Comparison of ENCODE assay signal across 8 cellular contexts in genomic region chr17:57849874-57850754, GRCh38. TPM values are rescaled to one million over a fixed set of nuclear protein-coding genes. Genes with fewer than 3 reads are reported as not detected.
DNase-seq lines count a peak whose midpoint lies in the region; ATAC-seq and TF ChIP-seq lines count a peak whose summit lies in the region.

Gene MRPS23 (minus strand): TSS chr17:57850044. CDS start chr17:57850010, 34 bp downstream.

- H3K36me3 ChIP-seq in DND-41 (ENCODE audit: insufficient read depth, low read length) (peaks cover 29% of the 10 kb centered on the region), GM23248 (ENCODE audit: low read depth) (peaks cover 7% of the 10 kb centered on the region; the same call in 1 of the 2 replicates)
- peaks cover 0 to 14% (median 0%) of the 10 kb centered on the region in 3 experiments for H3K36me3 ChIP-seq in naive thymus-derived CD4-positive, alpha-beta T cell (ENCODE audit: control insufficient read depth in 2 of 3, insufficient read depth in 3 of 3, low read length in 3 of 3)

- peak within 1 kb of the TSS; percentile 99 for H3K4me3 Mint-ChIP-seq in activated T-helper 1 cell treated with anti-CD3 and anti-CD28 coated beads, Interleukin-12 subunit alpha, Interleukin-12 subunit beta, Interleukin-2, Interleukin-4 antibody, amounts not matched to agents 30 ng/mL and 10 ng/mL and 1 ng/mL, durations not matched to agents 14 hours and 24 hours and 36 hours
- H3K4me3 Mint-ChIP-seq in naive thymus-derived CD4-positive, alpha-beta T cell: peak within 1 kb of the TSS; percentile 92 to 100 (median 99)
- H3K4me3 Mint-ChIP-seq in stimulated activated naive B cell treated with anti-CD40 and anti-IgM and Interleukin-4, amounts not matched to agents 10 μg/mL and 1 μg/mL and 100 μg/mL, for 72 hours: peak within 1 kb of the TSS; percentile 89 to 92

- no peaks in the 10 kb centered on the region for H3K9me2 ChIP-seq in GM23248 (ENCODE audit: insufficient read depth)

- H4K20me1 ChIP-seq in DND-41 (ENCODE audit: insufficient read depth, low read length) (peaks cover 3% of the 10 kb centered on the region; the same call in 1 of the 2 replicates), GM23248 (ENCODE audit: insufficient read depth) (no peaks in the 10 kb centered on the region)

- WGBS in GM23248 (ENCODE audit: low coverage in 1 of 2, low lambda C conversion rate in 2 of 2, missing lambda C conversion rate in 2 of 2), 2 experiments: 0 to 1% methylated on average over 54 to 57 of the region's 57 CpGs

- H3K27ac ChIP-seq in DND-41 (ENCODE audit: low read length) (peak within 1 kb of the TSS; percentile 75), GM23248 (peak within 1 kb of the TSS; percentile 83)
- peak within 1 kb of the TSS; percentile 86 for H3K27ac ChIP-seq in naive thymus-derived CD4-positive, alpha-beta T cell (ENCODE audit: low read depth, low read length)

- peaks cover 18% of the 10 kb centered on the region for H3K4me1 Mint-ChIP-seq in activated T-helper 1 cell treated with anti-CD3 and anti-CD28 coated beads, Interleukin-12 subunit alpha, Interleukin-12 subunit beta, Interleukin-2, Interleukin-4 antibody, amounts not matched to agents 30 ng/mL and 10 ng/mL and 1 ng/mL, durations not matched to agents 14 hours and 24 hours and 36 hours (ENCODE audit: low read depth)
- H3K4me1 Mint-ChIP-seq in naive thymus-derived CD4-positive, alpha-beta T cell: peaks cover 24 to 61% (median 49%) of the 10 kb centered on the region in 7 donors
- peaks cover 15 to 36% of the 10 kb centered on the region in 2 donors for H3K4me1 Mint-ChIP-seq in stimulated activated naive B cell treated with anti-CD40 and anti-IgM and Interleukin-4, amounts not matched to agents 10 μg/mL and 1 μg/mL and 100 μg/mL, for 72 hours

- H3K79me2 ChIP-seq in DND-41 (ENCODE audit: insufficient read depth, low read length): peaks cover 46% of the 10 kb centered on the region
- H3K79me2 ChIP-seq in GM23248 (ENCODE audit: insufficient read depth): peaks cover 38% of the 10 kb centered on the region

- H3K27me3 Mint-ChIP-seq in activated T-helper 1 cell treated with anti-CD3 and anti-CD28 coated beads, Interleukin-12 subunit alpha, Interleukin-12 subunit beta, Interleukin-2, Interleukin-4 antibody, amounts not matched to agents 30 ng/mL and 10 ng/mL and 1 ng/mL, durations not matched to agents 14 hours and 24 hours and 36 hours (ENCODE audit: insufficient read depth): no peaks in the 10 kb centered on the region
- no peaks in the 10 kb centered on the region for H3K27me3 Mint-ChIP-seq in naive thymus-derived CD4-positive, alpha-beta T cell
- H3K27me3 Mint-ChIP-seq in stimulated activated naive B cell treated with anti-CD40 and anti-IgM and Interleukin-4, amounts not matched to agents 10 μg/mL and 1 μg/mL and 100 μg/mL, for 72 hours: no peaks in the 10 kb centered on the region

- no peaks in the 10 kb centered on the region for H3K9me3 ChIP-seq in DND-41 (ENCODE audit: insufficient read depth, low read length, severe bottlenecking)
- H3K9me3 ChIP-seq in GM23248 (ENCODE audit: low read depth): no peaks in the 10 kb centered on the region
- H3K9me3 ChIP-seq in naive thymus-derived CD4-positive, alpha-beta T cell (ENCODE audit: control insufficient read depth in 2 of 3, low read length in 3 of 3): no peaks in the 10 kb centered on the region

- H3K36me3 Mint-ChIP-seq in activated T-helper 1 cell treated with anti-CD3 and anti-CD28 coated beads, Interleukin-12 subunit alpha, Interleukin-12 subunit beta, Interleukin-2, Interleukin-4 antibody, amounts not matched to agents 30 ng/mL and 10 ng/mL and 1 ng/mL, durations not matched to agents 14 hours and 24 hours and 36 hours (ENCODE audit: low read depth): peaks cover 18% of the 10 kb centered on the region
- peaks cover 0 to 17% (median 4%) of the 10 kb centered on the region in 5 donors for H3K36me3 Mint-ChIP-seq in naive thymus-derived CD4-positive, alpha-beta T cell
- H3K36me3 Mint-ChIP-seq in stimulated activated naive B cell treated with anti-CD40 and anti-IgM and Interleukin-4, amounts not matched to agents 10 μg/mL and 1 μg/mL and 100 μg/mL, for 72 hours: peaks cover 7 to 18% of the 10 kb centered on the region in 2 donors

- no peaks in the 10 kb centered on the region for H3K27me3 ChIP-seq in DND-41 (ENCODE audit: insufficient read depth, low read length, poor library complexity)
- H3K27me3 ChIP-seq in GM23248 (replicated peaks; ENCODE audit: insufficient read depth): no peaks in the 10 kb centered on the region
- no peaks in the 10 kb centered on the region for H3K27me3 ChIP-seq in naive thymus-derived CD4-positive, alpha-beta T cell (ENCODE audit: control insufficient read depth in 2 of 2, insufficient read depth in 2 of 2, low read length in 2 of 2)

- in situ Hi-C loops in GM23248 (cut with MboI): loop anchor here (5.0 kb wide), 1 partner anchor 147 kb away; no protein-coding TSS in a partner anchor

- H2AFZ ChIP-seq in DND-41 (ENCODE audit: low read depth, low read length) (peak within 1 kb of the TSS; percentile 80), GM23248 (peak within 1 kb of the TSS; percentile 98)

- no peaks in the 10 kb centered on the region for H3K9me3 Mint-ChIP-seq in activated T-helper 1 cell treated with anti-CD3 and anti-CD28 coated beads, Interleukin-12 subunit alpha, Interleukin-12 subunit beta, Interleukin-2, Interleukin-4 antibody, amounts not matched to agents 30 ng/mL and 10 ng/mL and 1 ng/mL, durations not matched to agents 14 hours and 24 hours and 36 hours
- peaks cover 0 to 2% (median 0%) of the 10 kb centered on the region in 11 donors for H3K9me3 Mint-ChIP-seq in naive thymus-derived CD4-positive, alpha-beta T cell
- H3K9me3 Mint-ChIP-seq in stimulated activated naive B cell treated with anti-CD40 and anti-IgM and Interleukin-4, amounts not matched to agents 10 μg/mL and 1 μg/mL and 100 μg/mL, for 72 hours: no peaks in the 10 kb centered on the region

- H3K4me2 ChIP-seq in DND-41 (ENCODE audit: insufficient read depth, low read length): peak within 1 kb of the TSS; percentile 96
- H3K4me2 ChIP-seq in GM23248 (ENCODE audit: unreplicated experiment): peak within 1 kb of the TSS; percentile 98

- H3K4me1 ChIP-seq in DND-41 (ENCODE audit: insufficient read depth, low read length) (peaks cover 34% of the 10 kb centered on the region), GM23248 (ENCODE audit: insufficient read depth) (peaks cover 14% of the 10 kb centered on the region)
- peaks cover 20 to 27% of the 10 kb centered on the region in 2 donors for H3K4me1 ChIP-seq in naive thymus-derived CD4-positive, alpha-beta T cell (ENCODE audit: control insufficient read depth in 2 of 2, insufficient read depth in 2 of 2, low read length in 2 of 2)

- H3K27ac Mint-ChIP-seq in activated T-helper 1 cell treated with anti-CD3 and anti-CD28 coated beads, Interleukin-12 subunit alpha, Interleukin-12 subunit beta, Interleukin-2, Interleukin-4 antibody, amounts not matched to agents 30 ng/mL and 10 ng/mL and 1 ng/mL, durations not matched to agents 14 hours and 24 hours and 36 hours: peak within 1 kb of the TSS; percentile 99
- peak within 1 kb of the TSS; percentile 97 to 100 (median 100) for H3K27ac Mint-ChIP-seq in naive thymus-derived CD4-positive, alpha-beta T cell
- peak within 1 kb of the TSS; percentile 96 for H3K27ac Mint-ChIP-seq in stimulated activated naive B cell treated with anti-CD40 and anti-IgM and Interleukin-4, amounts not matched to agents 10 μg/mL and 1 μg/mL and 100 μg/mL, for 72 hours

- H3K9ac ChIP-seq in DND-41 (ENCODE audit: low read depth, low read length): peak within 1 kb of the TSS; percentile 64
- peak within 1 kb of the TSS; percentile 90 for H3K9ac ChIP-seq in GM23248

- CTCF ChIA-PET in naive thymus-derived CD4-positive, alpha-beta T cell (lab: Charles Lee): interaction anchor here (1.0 to 3.0 kb wide), 5 partner anchors 11 to 721 kb away, joined by 3 to 14 read pairs (median 3); no protein-coding TSS in a partner anchor

- intact Hi-C loops in activated T-helper 1 cell treated with anti-CD3 and anti-CD28 coated beads, Interleukin-12 subunit alpha, Interleukin-12 subunit beta, Interleukin-2, Interleukin-4 antibody, amounts not matched to agents 30 ng/mL and 10 ng/mL and 1 ng/mL, durations not matched to agents 14 hours and 24 hours and 36 hours (cut with micrococcal nuclease): loop anchor here (1.0 to 5.0 kb wide), 9 partner anchors 138 to 1018 kb away; partner anchors contain the start of genes AKAP1, C17orf67, DGKE and DYNLL2
- intact Hi-C loops in naive thymus-derived CD4-positive, alpha-beta T cell (cut with micrococcal nuclease): loop anchor here (1.0 to 10.0 kb wide), 17 partner anchors 24 to 1857 kb away; partner anchors contain the start of genes AKAP1 (in 2 of the 2), C17orf67 (in 2 of the 2), DYNLL2 (in 2 of the 2) and SRSF1 (in 2 of the 2)

- DNase-seq in DND-41 (peak; percentile 98), GM23248 (peak; percentile 100), Kasumi-1 (lab: John Stamatoyannopoulos, UW) (peak; percentile 96 to 97), RPMI7951 (ENCODE audit: low read depth) (peak; percentile 97), fibroblast of gingiva (ENCODE audit: low read depth) (peak; percentile 99)
- DNase-seq in activated T-helper 1 cell treated with anti-CD3 and anti-CD28 coated beads, Interleukin-12 subunit alpha, Interleukin-12 subunit beta, Interleukin-2, Interleukin-4 antibody, amounts not matched to agents 30 ng/mL and 10 ng/mL and 1 ng/mL, durations not matched to agents 14 hours and 24 hours and 36 hours (ENCODE audit: low spot score): peak; percentile 96
- DNase-seq in naive thymus-derived CD4-positive, alpha-beta T cell: peak; percentile 85 to 98 (median 94)
- peak; percentile 98 for DNase-seq in stimulated activated naive B cell treated with anti-CD40 and anti-IgM and Interleukin-4, amounts not matched to agents 10 μg/mL and 1 μg/mL and 100 μg/mL, for 72 hours

- peak within 1 kb of the TSS; percentile 75 to 85 for H3K4me3 ChIP-seq in DND-41 (ENCODE audit: low read depth in 1 of 2, low read length in 2 of 2)
- peak within 1 kb of the TSS; percentile 99 for H3K4me3 ChIP-seq in GM23248
- peak within 1 kb of the TSS; percentile 88 for H3K4me3 ChIP-seq in naive thymus-derived CD4-positive, alpha-beta T cell (ENCODE audit: low read length)

- peak; percentile 92 for ATAC-seq in DND-41 (ENCODE audit: insufficient read depth, low read depth)
- ATAC-seq in naive thymus-derived CD4-positive, alpha-beta T cell: peak; percentile 99
- peak; percentile 94 to 95 for ATAC-seq in stimulated activated naive B cell treated with anti-CD40 and anti-IgM and Interleukin-4, amounts not matched to agents 10 μg/mL and 1 μg/mL and 100 μg/mL, for 72 hours (replicated peaks)

- no peak for TF ChIP-seq CTCF in DND-41 (IDR thresholded peaks at IDR 0.05; ENCODE audit: borderline replicate concordance, extremely low read depth, low read length, poor library complexity, severe bottlenecking)

- H3F3A ChIP-seq in GM23248 (ENCODE audit: insufficient read depth): peaks cover 15% of the 10 kb centered on the region

- POLR2A ChIA-PET in naive thymus-derived CD4-positive, alpha-beta T cell (lab: Charles Lee): interaction anchor here (0.7 to 4.5 kb wide), 19 partner anchors 9 to 1247 kb away, joined by 3 to 40 read pairs (median 4); partner anchors contain the start of genes AKAP1, DYNLL2, MKS1 and SRSF1

RNA-seq across cellular contexts. Expression of gene MRPS23, which starts in this region (rescaled TPM):
- total RNA-seq in GM23248 (2014; rRNA removed; shearing (Covaris generic)): 24.8 and 33.4 TPM in 2 replicates
- polyA plus RNA-seq in GM23248 (2016; fragmentation: Nextera tagmentation; extraction: Ambion mirVana): 60.5 and 61.1 TPM in 2 replicates
- total RNA-seq in RPMI7951 (2014; rRNA removed; shearing (Covaris generic)): 16.3 and 36.6 TPM in 2 replicates
- 79.6 and 87.0 TPM in 2 replicates for total RNA-seq in activated T-helper 1 cell treated with anti-CD3 and anti-CD28 coated beads, Interleukin-12 subunit alpha, Interleukin-12 subunit beta, Interleukin-2, Interleukin-4 antibody, amounts not matched to agents 30 ng/mL and 10 ng/mL and 1 ng/mL, durations not matched to agents 14 hours and 24 hours and 36 hours
- 10 to 100 TPM; 13.0 to 40.5 (median 24.6) TPM for total RNA-seq in naive thymus-derived CD4-positive, alpha-beta T cell
- 10 to 100 TPM; 26.5 to 42.8 TPM for polyA plus RNA-seq in naive thymus-derived CD4-positive, alpha-beta T cell

Comparison
In these comparisons a context has a peak if more than half of its experiments do, and no peak if none do; other contexts are left out.
1. Peak in every context shown above with its lines: DNase-seq, ATAC-seq, H3K4me3 ChIP-seq and H3K27ac ChIP-seq.